9 cellular contexts compared by ENCODE assay signal in genomic region chr17:75832164-75832651, GRCh38. TPM values are rescaled to one million over a fixed set of nuclear protein-coding genes. Genes with fewer than 3 reads are reported as not detected.
DNase-seq lines count a peak whose midpoint lies in the region; ATAC-seq and TF ChIP-seq lines count a peak whose summit lies in the region.
"Had no signal": no experiment of that assay in that cellular context is flagged by ENCODE, and none has a peak within 500 bp of the region (broad histone marks: within the 10 kb centered on the region; RNA-seq: fewer than 3 reads in every experiment).

No MANE protein-coding gene starts in this region.

- H3K27me3 Mint-ChIP-seq in stimulated activated naive B cell treated with anti-CD40 and anti-IgM and Interleukin-4, amounts not matched to agents 10 μg/mL and 1 μg/mL and 100 μg/mL, for 72 hours, result no peaks in the 10 kb centered on the region

- peak in 1 of 2 donors; percentile 12 for TF ChIP-seq POLR2A in heart left ventricle (IDR thresholded peaks at IDR 0.05)

- H3K27me3 ChIP-seq in heart left ventricle, result no peaks in the 10 kb centered on the region
- H3K27me3 ChIP-seq: pancreas had no signal

- peak; percentile 60 for DNase-seq in NCI-H82 (lab: John Stamatoyannopoulos, UW)
- no peak for DNase-seq in NCI-H82 treated with DMSO at 0.1 percent for 48 hours (lab: John Stamatoyannopoulos, UW; ENCODE audit: unreplicated experiment)
- peak; percentile 45 for DNase-seq in activated T-cell treated with anti-CD3 and anti-CD28 coated beads, Interleukin-2, amount 50 U/mL, for 1 hour
- DNase-seq in heart left ventricle, result no peak
- no peak for DNase-seq in stimulated activated naive B cell treated with anti-CD40 and anti-IgM and Interleukin-4, amounts not matched to agents 10 μg/mL and 1 μg/mL and 100 μg/mL, for 72 hours
- no peak for DNase-seq in SIG-M5 treated with dmso at 0.1 percent for 504 hours (lab: John Stamatoyannopoulos, UW; ENCODE audit: unreplicated experiment)
- no peak for DNase-seq in ACHN

- peaks cover under 1 to 44% (median 25%) of the 10 kb centered on the region in 12 donors for H3K4me1 ChIP-seq in heart left ventricle

- no peaks in the 10 kb centered on the region for H3K9me3 ChIP-seq in heart left ventricle
- H3K9me3 ChIP-seq: pancreas had no signal

- H3K4me3 ChIP-seq in heart left ventricle, result peak overlapping the region in 1 of 12 donors; percentile 7
- H3K4me3 ChIP-seq: pancreas had no signal

- intact Hi-C loops in heart left ventricle (cut with DNase I), result loop anchor here in 1 of 10 donors (5.0 kb wide), 1 partner anchor 60 kb away; no protein-coding TSS in a partner anchor

- H3K4me1 Mint-ChIP-seq in stimulated activated naive B cell treated with anti-CD40 and anti-IgM and Interleukin-4, amounts not matched to agents 10 μg/mL and 1 μg/mL and 100 μg/mL, for 72 hours, result peaks cover 19 to 28% of the 10 kb centered on the region in 2 donors

- H3K9me3 Mint-ChIP-seq in stimulated activated naive B cell treated with anti-CD40 and anti-IgM and Interleukin-4, amounts not matched to agents 10 μg/mL and 1 μg/mL and 100 μg/mL, for 72 hours, result no peaks in the 10 kb centered on the region

- peak overlapping the region; percentile 47 for H3K27ac Mint-ChIP-seq in stimulated activated naive B cell treated with anti-CD40 and anti-IgM and Interleukin-4, amounts not matched to agents 10 μg/mL and 1 μg/mL and 100 μg/mL, for 72 hours

- H3K36me3 ChIP-seq in heart left ventricle, result peaks cover 0 to 68% (median 0%) of the 10 kb centered on the region in 9 donors
- H3K36me3 ChIP-seq: pancreas had no signal

- in situ Hi-C loops in ACHN (cut with HindIII; ENCODE audit: low pct_ligation_motif_present, low pct_unique_long_range_greater_than_20kb, low sequenced_read_pairs), result no loop called here

- peaks cover 30 to 41% of the 10 kb centered on the region in 2 donors for H3K36me3 Mint-ChIP-seq in stimulated activated naive B cell treated with anti-CD40 and anti-IgM and Interleukin-4, amounts not matched to agents 10 μg/mL and 1 μg/mL and 100 μg/mL, for 72 hours

- no peak overlapping the region for H3K4me3 Mint-ChIP-seq in stimulated activated naive B cell treated with anti-CD40 and anti-IgM and Interleukin-4, amounts not matched to agents 10 μg/mL and 1 μg/mL and 100 μg/mL, for 72 hours

- H3K27ac ChIP-seq in heart left ventricle, result peak overlapping the region in 11 of 12 donors; percentile 0 to 90 (median 40)

- 62 to 75% (median 72%) methylated on average over 9 to 10 of the region's 10 CpGs for WGBS in heart left ventricle, 4 donors

- peak in 3 of 4 donors; percentile 7 to 52 (median 17) for ATAC-seq in heart left ventricle
- ATAC-seq in stimulated activated naive B cell treated with anti-CD40 and anti-IgM and Interleukin-4, amounts not matched to agents 10 μg/mL and 1 μg/mL and 100 μg/mL, for 72 hours (replicated peaks), result no peak
- no peak for ATAC-seq in HG02588 (IDR thresholded peaks at IDR 0.05; ENCODE audit: unreplicated experiment)

- TF ChIP-seq CTCF in heart left ventricle (IDR thresholded peaks at IDR 0.05), result no peak

RNA-seq across cellular contexts. Expression of gene UNC13D, which starts 12.0 kb away (rescaled TPM):
- 10 to 100 TPM in 2 of 9 donors, 1 to 10 TPM in 7; 2.1 to 28.5 (median 6.0) TPM for total RNA-seq in heart left ventricle
- polyA plus RNA-seq in heart left ventricle, result 1 to 10 TPM; 4.5 to 5.8 TPM

RNA-seq across cellular contexts. Expression of gene WBP2, which starts 22.9 kb away (rescaled TPM):
- total RNA-seq in heart left ventricle, result 100 to 1,000 TPM; 134 to 311 (median 158) TPM
- 100 to 1,000 TPM; 128 to 217 TPM for polyA plus RNA-seq in heart left ventricle

RNA-seq across cellular contexts. Expression of gene TRIM47, which starts 46.2 kb away (rescaled TPM):
- total RNA-seq in heart left ventricle, result 10 to 100 TPM; 20.3 to 53.4 (median 31.8) TPM
- polyA plus RNA-seq in heart left ventricle, result 10 to 100 TPM; 20.1 to 23.3 TPM

RNA-seq across cellular contexts. Expression of gene UNK, which starts 47.6 kb away (rescaled TPM):
- 10 to 100 TPM; 11.3 to 27.5 (median 16.3) TPM for total RNA-seq in heart left ventricle
- polyA plus RNA-seq in heart left ventricle, result 10 to 100 TPM; 14.6 to 18.5 TPM

Comparison
In these comparisons a context has a peak if more than half of its experiments do, and no peak if none do; other contexts are left out.
1. DNase-seq: peak in NCI-H82 (single experiment) and activated T-cell treated with anti-CD3 and anti-CD28 coated beads, Interleukin-2, amount 50 U/mL, for 1 hour (single experiment); none in NCI-H82 treated with DMSO at 0.1 percent for 48 hours (single experiment), heart left ventricle (0 of 5), stimulated activated naive B cell treated with anti-CD40 and anti-IgM and Interleukin-4, amounts not matched to agents 10 μg/mL and 1 μg/mL and 100 μg/mL, for 72 hours (single experiment), SIG-M5 treated with dmso at 0.1 percent for 504 hours (single experiment) and ACHN (single experiment).
2. ATAC-seq: peak in heart left ventricle (3 of 4); none in stimulated activated naive B cell treated with anti-CD40 and anti-IgM and Interleukin-4, amounts not matched to agents 10 μg/mL and 1 μg/mL and 100 μg/mL, for 72 hours (0 of 2) and HG02588 (single experiment).